In genomic region chr12:83147341-83147740, GRCh38 we compare ENCODE assay signal across 17 cellular contexts.
"Had no signal": no experiment of that assay in that cellular context is flagged by ENCODE, and none has a peak within 500 bp of the region (broad histone marks: within the 10 kb centered on the region; RNA-seq: fewer than 3 reads in every experiment).

No MANE protein-coding gene starts in this region.

- DNase-seq: dermis blood vessel endothelial cell; dorsolateral prefrontal cortex; effector CD4-positive, alpha-beta T cell; effector memory CD4-positive, alpha-beta T cell; foreskin keratinocyte; gastrocnemius medialis; glutamatergic neuron; head of caudate nucleus; heart right ventricle; hippocampal formation; left cardiac atrium; left lung; left ventricle myocardium superior; lower lobe of right lung; mesendoderm; midbrain; naive thymus-derived CD4-positive, alpha-beta T cell had no signal

- ATAC-seq: foreskin keratinocyte; gastrocnemius medialis; heart right ventricle; left cardiac atrium; left lung; left ventricle myocardium superior; lower lobe of right lung; naive thymus-derived CD4-positive, alpha-beta T cell had no signal
